17 cellular contexts compared by ENCODE assay signal in genomic region chr17:8131844-8132441, GRCh38. TPM values are rescaled to one million over a fixed set of nuclear protein-coding genes. Genes with fewer than 3 reads are reported as not detected.
DNase-seq lines count a peak whose midpoint lies in the region; ATAC-seq lines count a peak whose summit lies in the region.
"Had no signal": no experiment of that assay in that cellular context is flagged by ENCODE, and none has a peak within 500 bp of the region (broad histone marks: within the 10 kb centered on the region; RNA-seq: fewer than 3 reads in every experiment).

No MANE protein-coding gene starts in this region.

- ATAC-seq in HG03432 (IDR thresholded peaks at IDR 0.05; ENCODE audit: unreplicated experiment) = no peak
- ATAC-seq: GM23338, SK-N-SH treated with all-trans-retinoic acid at 6 μM for 48 hours had no signal

- DNase-seq in A172 (ENCODE audit: low spot score) = peak; percentile 59
- DNase-seq in Daoy (ENCODE audit: low read depth) = peak; percentile 49
- peak; percentile 62 for DNase-seq in SW480 (ENCODE audit: low spot score)
- DNase-seq in NCI-H187 treated with DMSO at 0.1 percent for 48 hours (lab: John Stamatoyannopoulos, UW) = no peak
- DNase-seq in UCSD-AML1 (lab: John Stamatoyannopoulos, UW; ENCODE audit: unreplicated experiment) = no peak
- DNase-seq: amygdala, DMS153, NCI-H1694, NCI-H510A treated with DMSO at 0.1 percent for 48 hours, WERI-Rb-1 had no signal

RNA-seq across cellular contexts. Expression of gene HES7, which starts 8.0 kb away (rescaled TPM):
- total RNA-seq in A172 (2014; rRNA removed; shearing (Covaris generic)) = not detected in 2 replicates
- 0.40 and 0.92 TPM in 2 replicates for total RNA-seq in Daoy (2014; rRNA removed; shearing (Covaris generic))
- total RNA-seq: glomerular endothelial cell, mesenteric fat pad, right atrium auricular region had no signal

RNA-seq across cellular contexts. Expression of gene ALOXE3, which starts 13.6 kb away (rescaled TPM):
- total RNA-seq in A172 (2014; rRNA removed; shearing (Covaris generic)) = 0.05 TPM in 1 of 2 replicates, not detected in the other
- total RNA-seq in Daoy (2014; rRNA removed; shearing (Covaris generic)) = 0.03 TPM in 1 of 2 replicates, not detected in the other
- total RNA-seq: glomerular endothelial cell, mesenteric fat pad, tibial nerve had no signal

RNA-seq across cellular contexts. Expression of gene PER1, which starts 20.3 kb away (rescaled TPM):
- total RNA-seq in A172 (2014; rRNA removed; shearing (Covaris generic)) = 6.9 and 7.5 TPM in 2 replicates
- total RNA-seq in Daoy (2014; rRNA removed; shearing (Covaris generic)) = 0.74 and 1.9 TPM in 2 replicates

RNA-seq across cellular contexts. Expression of gene VAMP2, which starts 30.8 kb away (rescaled TPM):
- total RNA-seq in A172 (2014; rRNA removed; shearing (Covaris generic)) = 1.9 and 4.3 TPM in 2 replicates
- 2.7 and 3.5 TPM in 2 replicates for total RNA-seq in Daoy (2014; rRNA removed; shearing (Covaris generic))

RNA-seq across cellular contexts. Expression of gene TMEM107, which starts 44.2 kb away (rescaled TPM):
- total RNA-seq in A172 (2014; rRNA removed; shearing (Covaris generic)) = 35.8 and 39.3 TPM in 2 replicates
- total RNA-seq in Daoy (2014; rRNA removed; shearing (Covaris generic)) = 23.4 TPM in 2 replicates

Comparison
In these comparisons a context has a peak if more than half of its experiments do, and no peak if none do; other contexts are left out.
1. DNase-seq: peak in A172 (single experiment), Daoy (single experiment) and SW480 (single experiment); none in NCI-H187 treated with DMSO at 0.1 percent for 48 hours (single experiment) and UCSD-AML1 (single experiment).